ENCODE assay signal across 15 cellular contexts in genomic region chr3:177300842-177301241, GRCh38.
DNase-seq lines count a peak whose midpoint lies in the region; ATAC-seq and TF ChIP-seq lines count a peak whose summit lies in the region.
"Had no signal": no experiment of that assay in that cellular context is flagged by ENCODE, and none has a peak within 500 bp of the region (broad histone marks: within the 10 kb centered on the region; RNA-seq: fewer than 3 reads in every experiment).

No MANE protein-coding gene starts in this region.

- H3K27ac ChIP-seq in hepatocyte (peak overlapping the region; percentile 95), thyroid gland (peak overlapping the region; percentile 85 to 96 (median 89))
- H3K27ac ChIP-seq: left lung, PC-9, spleen had no signal

- H3K4me3 ChIP-seq in hepatocyte = no peak overlapping the region
- no peak overlapping the region for H3K4me3 ChIP-seq in thyroid gland (replicated peaks in 1 of 3)
- H3K4me3 ChIP-seq: left lung, PC-9, spleen had no signal

- no peak overlapping the region for H2AFZ ChIP-seq in hepatocyte
- H2AFZ ChIP-seq: PC-9 had no signal

- H3K4me1 ChIP-seq in hepatocyte (ENCODE audit: insufficient read depth) (no peaks in the 10 kb centered on the region), thyroid gland (peaks cover 17 to 25% of the 10 kb centered on the region in 2 donors)

- DNase-seq in hepatocyte (ENCODE audit: low spot score) (no peak), thyroid gland (no peak), HEK293T (ENCODE audit: extremely low spot score) (no peak), RPMI8226 (no peak)
- DNase-seq: activated CD8-positive, alpha-beta memory T cell treated with anti-CD3 and anti-CD28 coated beads, Interleukin-2, amount 50 U/mL, for 48 hours; CD8-positive, alpha-beta T cell; PC-9; spleen; SW 1271 had no signal

- H3K36me3 ChIP-seq in hepatocyte (replicated peaks; ENCODE audit: insufficient read depth, low read depth) (no peaks in the 10 kb centered on the region), thyroid gland (no peaks in the 10 kb centered on the region)
- H3K36me3 ChIP-seq: heart left ventricle, left lung, neutrophil, spleen had no signal

- H3K9me3 ChIP-seq in hepatocyte (ENCODE audit: low read depth) (no peaks in the 10 kb centered on the region), thyroid gland (no peaks in the 10 kb centered on the region)
- H3K9me3 ChIP-seq: heart left ventricle, left lung, neutrophil, spleen had no signal

- H3K27me3 ChIP-seq in hepatocyte (no peaks in the 10 kb centered on the region), thyroid gland (no peaks in the 10 kb centered on the region)
- H3K27me3 ChIP-seq: heart left ventricle, left lung, neutrophil, spleen had no signal

- TF ChIP-seq POLR2A in thyroid gland (IDR thresholded peaks at IDR 0.05) = no peak

- POLR2A ChIA-PET in HEK293T (lab: Yijun Ruan, JAX) = no interaction called here

- H3K4me2 ChIP-seq in hepatocyte = peak overlapping the region; percentile 65
- H3K4me2 ChIP-seq: PC-9 had no signal

- CTCF ChIA-PET in HEK293T (lab: Yijun Ruan, JAX) = interaction anchor here (0.6 kb wide), 1 partner anchor 192 kb away, joined by 3 read pairs; no protein-coding TSS in a partner anchor

- no peaks in the 10 kb centered on the region for H3K79me2 ChIP-seq in hepatocyte

- 68% methylated on average over 2 of the region's 2 CpGs for whole genome bisulfite sequencing in hepatocyte (ENCODE audit: low lambda C conversion rate, missing lambda C conversion rate)
- WGBS in thyroid gland, 2 donors = 52 to 55% methylated on average over 2 of the region's 2 CpGs

- intact Hi-C loops in thyroid gland (cut with DNase I) = loop anchor here (10.0 kb wide), 1 partner anchor 54 kb away; no protein-coding TSS in a partner anchor

- no peaks in the 10 kb centered on the region for H3K9me2 ChIP-seq in hepatocyte (replicated peaks; ENCODE audit: insufficient read depth)

- no peak for TF ChIP-seq CTCF in hepatocyte (IDR thresholded peaks at IDR 0.05; ENCODE audit: poor library complexity)
- no peak for TF ChIP-seq CTCF in thyroid gland (IDR thresholded peaks at IDR 0.05)

- H4K20me1 ChIP-seq in hepatocyte (ENCODE audit: insufficient read depth, poor library complexity, severe bottlenecking) = no peaks in the 10 kb centered on the region

- ATAC-seq in GM19395 (IDR thresholded peaks at IDR 0.05; ENCODE audit: unreplicated experiment) = peak; percentile 44
- peak; percentile 41 for ATAC-seq in HG02981 (IDR thresholded peaks at IDR 0.05; ENCODE audit: unreplicated experiment)
- no peak for ATAC-seq in GM19324 (IDR thresholded peaks at IDR 0.05; ENCODE audit: low FRiP score, unreplicated experiment)
- ATAC-seq: CD8-positive, alpha-beta T cell had no signal

TF ChIP-seq in HEK293T, 16 proteins besides CTCF, POLR2A, EP300 and RAD21:
- TF ChIP-seq BHLHE40 (IDR thresholded peaks at IDR 0.05; ENCODE audit: borderline replicate concordance) (no peak), SUZ12 (IDR thresholded peaks at IDR 0.05) (no peak), TARDBP (IDR thresholded peaks at IDR 0.05) (no peak), ELF4 (IDR thresholded peaks at IDR 0.05) (no peak), FOXM1 (IDR thresholded peaks at IDR 0.05; ENCODE audit: borderline replicate concordance) (no peak), NFRKB (IDR thresholded peaks at IDR 0.05) (no peak), ZNF384 (IDR thresholded peaks at IDR 0.05) (no peak), HDGF (IDR thresholded peaks at IDR 0.05; ENCODE audit: borderline replicate concordance) (no peak)
